Comparison of ENCODE assay signal across 11 cellular contexts in genomic region chr10:58756126-58756525, GRCh38.
A peak's percentile ranks its signal among the peaks of the same experiment; 100 is the strongest.
DNase-seq lines count a peak whose midpoint lies in the region; ATAC-seq and TF ChIP-seq lines count a peak whose summit lies in the region.
"Had no signal": no experiment of that assay in that cellular context is flagged by ENCODE, and none has a peak within 500 bp of the region (broad histone marks: within the 10 kb centered on the region; RNA-seq: fewer than 3 reads in every experiment).

No MANE protein-coding gene starts in this region.

- H3K9me3 Mint-ChIP-seq in Caco-2 (ENCODE audit: unreplicated experiment) = no peaks in the 10 kb centered on the region

- intact Hi-C loops in Caco-2 (cut with micrococcal nuclease; ENCODE audit: unreplicated experiment) (loop anchor here (5.0 kb wide), 1 partner anchor 224 kb away; no protein-coding TSS in a partner anchor), body of pancreas (cut with DNase I) (no loop called here)

- no peaks in the 10 kb centered on the region for H3K27me3 Mint-ChIP-seq in Caco-2 (ENCODE audit: insufficient read depth, unreplicated experiment)

- H3K27me3 ChIP-seq in Caco-2 (replicated peaks; ENCODE audit: control insufficient read depth, insufficient read depth, low read length) (no peaks in the 10 kb centered on the region), SJSA1 (replicated peaks) (no peaks in the 10 kb centered on the region), body of pancreas (no peaks in the 10 kb centered on the region)
- H3K27me3 ChIP-seq: neutrophil had no signal

- H3K4me3 Mint-ChIP-seq in Caco-2 (ENCODE audit: unreplicated experiment) = peak overlapping the region; percentile 3

- no TSS peak for BruUV-seq in Caco-2 (replicated peaks; lab: Mats Ljungman, UMichigan)

- H3K4me3 ChIP-seq in Caco-2 (ENCODE audit: low read depth, low read length) (no peak overlapping the region), SJSA1 (peak overlapping the region; percentile 23), foreskin fibroblast (ENCODE audit: low read depth in 1 of 2, low read length in 2 of 2) (peak overlapping the region; percentile 30 to 45), body of pancreas (no peak overlapping the region)

- H3K4me1 Mint-ChIP-seq in Caco-2 (ENCODE audit: low read depth, unreplicated experiment) = peaks cover 37% of the 10 kb centered on the region

- ATAC-seq in HG03565 (IDR thresholded peaks at IDR 0.05; ENCODE audit: unreplicated experiment) (no peak), body of pancreas (no peak)

- H3K27ac Mint-ChIP-seq in Caco-2 (ENCODE audit: unreplicated experiment) = peak overlapping the region; percentile 31

- H3K9me3 ChIP-seq in Caco-2 (no peaks in the 10 kb centered on the region), SJSA1 (replicated peaks) (no peaks in the 10 kb centered on the region), body of pancreas (no peaks in the 10 kb centered on the region)
- H3K9me3 ChIP-seq: neutrophil had no signal

- H3K27ac ChIP-seq in SJSA1 (peak overlapping the region; percentile 74), body of pancreas (peak overlapping the region in 2 of 4 donors; percentile 22 to 52)
- H3K27ac ChIP-seq: neutrophil had no signal

- H3K4me1 ChIP-seq in Caco-2 (peaks cover 29% of the 10 kb centered on the region), SJSA1 (replicated peaks) (peaks cover 44% of the 10 kb centered on the region), body of pancreas (peaks cover 22% of the 10 kb centered on the region)

- no peak for TF ChIP-seq CTCF in Caco-2 (IDR thresholded peaks at IDR 0.05; ENCODE audit: insufficient read depth in 1 of 2, low read depth in 1 of 2, low read length in 1 of 2, severe bottlenecking in 1 of 2, unreplicated experiment in 1 of 2)
- TF ChIP-seq CTCF in foreskin fibroblast (IDR thresholded peaks at IDR 0.05; ENCODE audit: low read depth, low read length) = no peak
- no peak for TF ChIP-seq CTCF in body of pancreas (IDR thresholded peaks at IDR 0.05)

- DNase-seq in Caco-2 (no peak), SJSA1 (ENCODE audit: low read depth in 1 of 2, low spot score in 2 of 2) (peak in 1 of 2 experiments; percentile 72), foreskin fibroblast (peak; percentile 29 to 56), renal cortical epithelial cell (ENCODE audit: low read depth) (peak; percentile 71), hypothalamus (lab: John Stamatoyannopoulos, UW) (no peak), body of pancreas (no peak), retina (no peak)
- DNase-seq: activated CD4-positive, CD25-positive, alpha-beta regulatory T cell; activated naive CD4-positive, alpha-beta T cell treated with anti-CD3 and anti-CD28 coated beads, Interleukin-2, amount 50 U/mL, for 16 hours had no signal

- H3K36me3 ChIP-seq in Caco-2 (ENCODE audit: control insufficient read depth, insufficient read depth, low read length) (no peaks in the 10 kb centered on the region), SJSA1 (no peaks in the 10 kb centered on the region), body of pancreas (replicated peaks in 1 of 2; ENCODE audit: insufficient read depth in 1 of 2, low read depth in 2 of 2) (no peaks in the 10 kb centered on the region)
- H3K36me3 ChIP-seq: neutrophil had no signal

- POLR2A ChIA-PET in Caco-2 (lab: Charles Lee) = no interaction called here

- no peak for TF ChIP-seq POLR2A in body of pancreas (IDR thresholded peaks at IDR 0.05)

- peaks cover 3% of the 10 kb centered on the region for H3K36me3 Mint-ChIP-seq in Caco-2 (ENCODE audit: insufficient read depth, unreplicated experiment)

- CTCF ChIA-PET in Caco-2 (lab: Charles Lee) = no interaction called here

- 36 to 40% methylated on average over 6 of the region's 6 CpGs for WGBS in body of pancreas, 2 donors

Comparison
In these comparisons a context has a peak if more than half of its experiments do, and no peak if none do; other contexts are left out.
1. DNase-seq: peak in foreskin fibroblast (2 of 2) and renal cortical epithelial cell (single experiment); none in Caco-2 (0 of 2), hypothalamus (0 of 51), body of pancreas (0 of 4) and retina (single experiment).
2. H3K4me3 ChIP-seq: peak in SJSA1 (single experiment) and foreskin fibroblast (2 of 2); none in Caco-2 (single experiment) and body of pancreas (0 of 2).